Comparison of ENCODE assay signal across 9 cellular contexts in the genomic region with DNA sequence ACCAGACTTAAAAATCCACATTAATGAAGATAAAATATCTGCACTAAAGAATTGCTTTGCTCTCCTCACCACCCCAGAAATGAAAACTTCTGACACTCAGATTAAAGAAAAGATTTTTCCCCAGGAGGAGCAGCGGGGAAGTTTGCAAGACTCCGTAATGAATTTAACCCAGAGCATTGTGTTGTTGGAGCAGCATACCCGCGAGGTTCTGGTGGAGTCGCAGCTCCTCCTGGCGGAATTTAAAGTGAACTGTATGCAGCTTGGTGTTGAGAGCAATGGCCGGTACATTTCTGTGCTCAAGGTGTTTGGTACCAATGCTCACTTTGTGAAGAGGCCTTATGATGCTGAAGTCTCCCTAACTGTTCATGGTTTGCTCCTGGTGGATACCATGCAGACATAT. TPM values are rescaled to one million over a fixed set of nuclear protein-coding genes. Genes with fewer than 3 reads are reported as not detected.
DNase-seq lines count a peak whose midpoint lies in the region; TF ChIP-seq lines count a peak whose summit lies in the region.
"Had no signal": no experiment of that assay in that cellular context is flagged by ENCODE, and none has a peak within 500 bp of the region (broad histone marks: within the 10 kb centered on the region; RNA-seq: fewer than 3 reads in every experiment).

No MANE protein-coding gene starts in this region.

- H2AFZ ChIP-seq in OCI-LY1 (ENCODE audit: low read length) = no peak overlapping the region

- no peaks in the 10 kb centered on the region for H3K9me3 ChIP-seq in OCI-LY1 (ENCODE audit: low read length)

- no peak overlapping the region for H3K4me2 ChIP-seq in OCI-LY1 (ENCODE audit: low read length)

- no peak overlapping the region for H3K27ac ChIP-seq in OCI-LY1 (ENCODE audit: low read depth, low read length, poor library complexity, severe bottlenecking)

- H3K27me3 ChIP-seq in OCI-LY1 (ENCODE audit: insufficient read depth, low read length) = no peaks in the 10 kb centered on the region

- H3K36me3 ChIP-seq in OCI-LY1 (ENCODE audit: insufficient read depth, low read length) = peaks cover 23% of the 10 kb centered on the region; the same call in 1 of the 2 replicates

- DNase-seq in GM03348 (ENCODE audit: low spot score) (peak; percentile 35), fibroblast of mammary gland (ENCODE audit: low read depth) (peak; percentile 59), progenitor cell of endocrine pancreas (ENCODE audit: low spot score, unreplicated experiment) (no peak), SW 1271 (lab: John Stamatoyannopoulos, UW) (no peak), DMS153 treated with DMSO at 0.1 percent for 48 hours (lab: John Stamatoyannopoulos, UW; ENCODE audit: unreplicated experiment) (no peak)
- DNase-seq in activated effector memory CD4-positive, alpha-beta T cell treated with Interleukin-2 at 50 U/mL for 16 hours = no peak
- DNase-seq in stimulated activated CD4-positive, alpha-beta T cell treated with anti-CD3 and anti-CD28 coated beads, Interleukin-4, amount 100 ng/mL, for 24 hours = no peak

- no peak overlapping the region for H3K4me3 Mint-ChIP-seq in progenitor cell of endocrine pancreas (ENCODE audit: low read depth)
- H3K4me3 Mint-ChIP-seq: T-helper 1 cell treated with Interleukin-12 subunit alpha and Interleukin-12 subunit beta and Interleukin-4 antibody, amounts not matched to agents 30 μg/mL and 1 μg/mL, for 36 hours had no signal

- H3F3A ChIP-seq in OCI-LY1 (ENCODE audit: insufficient read depth, low read length) = no peaks in the 10 kb centered on the region

- peaks cover 7% of the 10 kb centered on the region for H3K4me1 Mint-ChIP-seq in progenitor cell of endocrine pancreas (ENCODE audit: low read depth)

- H3K4me3 ChIP-seq in OCI-LY1 (ENCODE audit: low read depth, low read length, poor library complexity, severe bottlenecking) = no peak overlapping the region
- no peak overlapping the region for H3K4me3 ChIP-seq in fibroblast of mammary gland (ENCODE audit: control insufficient read depth, low read depth, low read length)

- TF ChIP-seq CTCF in OCI-LY1 (IDR thresholded peaks at IDR 0.05; ENCODE audit: low read length) = peak; percentile 70
- TF ChIP-seq CTCF in fibroblast of mammary gland (conservative IDR thresholded peaks at IDR 0.05; ENCODE audit: control insufficient read depth, insufficient read depth, low read depth, low read length) = peak; percentile 63
- peak; percentile 59 for TF ChIP-seq CTCF in progenitor cell of endocrine pancreas (IDR thresholded peaks at IDR 0.05; ENCODE audit: unreplicated experiment)

- peak overlapping the region; percentile 84 for H3K27ac Mint-ChIP-seq in progenitor cell of endocrine pancreas
- H3K27ac Mint-ChIP-seq: T-helper 1 cell treated with Interleukin-12 subunit alpha and Interleukin-12 subunit beta and Interleukin-4 antibody, amounts not matched to agents 30 μg/mL and 1 μg/mL, for 36 hours had no signal

- peaks cover 35% of the 10 kb centered on the region for H3K36me3 Mint-ChIP-seq in progenitor cell of endocrine pancreas (ENCODE audit: insufficient read depth)

- H3K4me1 ChIP-seq in OCI-LY1 (ENCODE audit: insufficient read depth, low read length, severe bottlenecking) = no peaks in the 10 kb centered on the region

- no peaks in the 10 kb centered on the region for H3K79me2 ChIP-seq in OCI-LY1 (ENCODE audit: insufficient read depth, low read length)

- no peak overlapping the region for H3K9ac ChIP-seq in OCI-LY1 (ENCODE audit: low read length)

- H3K9me2 ChIP-seq in OCI-LY1 (ENCODE audit: low read depth, low read length) = no peaks in the 10 kb centered on the region

- H3K9me3 Mint-ChIP-seq in progenitor cell of endocrine pancreas (ENCODE audit: low read depth) = no peaks in the 10 kb centered on the region
- H3K9me3 Mint-ChIP-seq: T-helper 1 cell treated with Interleukin-12 subunit alpha and Interleukin-12 subunit beta and Interleukin-4 antibody, amounts not matched to agents 30 μg/mL and 1 μg/mL, for 36 hours had no signal

- H3K27me3 Mint-ChIP-seq in progenitor cell of endocrine pancreas = no peaks in the 10 kb centered on the region

- no peaks in the 10 kb centered on the region for H4K20me1 ChIP-seq in OCI-LY1 (ENCODE audit: insufficient read depth, low read length)

RNA-seq across cellular contexts. Expression of gene VPS13D, which starts 46.4 kb away (rescaled TPM):
- total RNA-seq in progenitor cell of endocrine pancreas = 41.0 and 41.9 TPM in 2 replicates

Comparison
In these comparisons a context has a peak if more than half of its experiments do, and no peak if none do; other contexts are left out.
1. DNase-seq: peak in GM03348 (single experiment) and fibroblast of mammary gland (single experiment); none in progenitor cell of endocrine pancreas (single experiment), activated effector memory CD4-positive, alpha-beta T cell treated with Interleukin-2 at 50 U/mL for 16 hours (single experiment), stimulated activated CD4-positive, alpha-beta T cell treated with anti-CD3 and anti-CD28 coated beads, Interleukin-4, amount 100 ng/mL, for 24 hours (single experiment), SW 1271 (0 of 2) and DMS153 treated with DMSO at 0.1 percent for 48 hours (single experiment).
2. Peak in every context shown above with its lines, with median percentiles within 50 percentile points of each other: CTCF ChIP-seq.